In genomic region chr1:56424744-56425493, GRCh38 we compare ENCODE assay signal across 8 cellular contexts.
DNase-seq lines count a peak whose midpoint lies in the region; ATAC-seq and TF ChIP-seq lines count a peak whose summit lies in the region.

No MANE protein-coding gene starts in this region.

- H4K20me1 ChIP-seq in GM23338 (replicated peaks; ENCODE audit: insufficient read depth), result no peaks in the 10 kb centered on the region

- H3K36me3 Mint-ChIP-seq in GM23338 (ENCODE audit: low read depth) (no peaks in the 10 kb centered on the region), type B pancreatic cell (no peaks in the 10 kb centered on the region)
- H3K36me3 Mint-ChIP-seq in activated naive CD4-positive, alpha-beta T cell treated with anti-CD3 and anti-CD28 coated beads for 36 hours (ENCODE audit: low read depth), result no peaks in the 10 kb centered on the region

- no peaks in the 10 kb centered on the region for H3K9me3 ChIP-seq in NT2/D1 (ENCODE audit: insufficient read depth, low read length)

- H3K27me3 Mint-ChIP-seq in GM23338 (ENCODE audit: insufficient read depth, low read depth, poor library complexity), result no peaks in the 10 kb centered on the region
- H3K27me3 Mint-ChIP-seq in type B pancreatic cell, result no peaks in the 10 kb centered on the region
- H3K27me3 Mint-ChIP-seq in activated naive CD4-positive, alpha-beta T cell treated with anti-CD3 and anti-CD28 coated beads for 36 hours (ENCODE audit: low read depth), result peaks cover 7% of the 10 kb centered on the region

- H3K27me3 ChIP-seq in GM23338 (ENCODE audit: insufficient read depth) (no peaks in the 10 kb centered on the region), NT2/D1 (ENCODE audit: insufficient read depth, insufficient read length) (no peaks in the 10 kb centered on the region)

- no peak for DNase-seq in GM23338 (ENCODE audit: low spot score)
- peak; percentile 25 for DNase-seq in NT2/D1 (ENCODE audit: low read depth, low spot score)
- peak; percentile 81 for DNase-seq in fibroblast of mammary gland (ENCODE audit: low read depth)
- DNase-seq in pulmonary artery endothelial cell (ENCODE audit: low read depth, low spot score), result peak; percentile 29
- no peak for DNase-seq in left colon
- no peak for DNase-seq in type B pancreatic cell (ENCODE audit: extremely low spot score, unreplicated experiment)
- no peak for DNase-seq in mesenteric fat pad (ENCODE audit: low spot score)
- no peak for DNase-seq in activated naive CD4-positive, alpha-beta T cell treated with anti-CD3 and anti-CD28 coated beads for 36 hours

- H3K4me2 ChIP-seq in GM23338, result no peak overlapping the region

- H3K9me3 Mint-ChIP-seq in GM23338 (no peaks in the 10 kb centered on the region), type B pancreatic cell (no peaks in the 10 kb centered on the region)
- H3K9me3 Mint-ChIP-seq in activated naive CD4-positive, alpha-beta T cell treated with anti-CD3 and anti-CD28 coated beads for 36 hours, result no peaks in the 10 kb centered on the region

- no peaks in the 10 kb centered on the region for H3F3A ChIP-seq in GM23338 (replicated peaks; ENCODE audit: low read depth)

- H3K4me3 Mint-ChIP-seq in GM23338 (no peak overlapping the region), type B pancreatic cell (no peak overlapping the region)
- no peak overlapping the region for H3K4me3 Mint-ChIP-seq in activated naive CD4-positive, alpha-beta T cell treated with anti-CD3 and anti-CD28 coated beads for 36 hours

- CTCF ChIA-PET in activated naive CD4-positive, alpha-beta T cell treated with anti-CD3 and anti-CD28 coated beads for 36 hours (lab: Charles Lee), result no interaction called here

- no peak overlapping the region for H3K9ac ChIP-seq in NT2/D1 (ENCODE audit: insufficient read length, low read depth)

- no peak overlapping the region for H3K27ac ChIP-seq in GM23338 (ENCODE audit: low read depth)

- H2AFZ ChIP-seq in GM23338, result no peak overlapping the region

- TF ChIP-seq CTCF in GM23338 (conservative IDR thresholded peaks at IDR 0.05; ENCODE audit: low read depth in 2 of 2), result no peak
- TF ChIP-seq CTCF in fibroblast of mammary gland (conservative IDR thresholded peaks at IDR 0.05; ENCODE audit: control insufficient read depth, insufficient read depth, low read depth, low read length), result no peak
- no peak for TF ChIP-seq CTCF in type B pancreatic cell (conservative IDR thresholded peaks at IDR 0.05)

- H3K4me3 ChIP-seq in GM23338 (no peak overlapping the region), NT2/D1 (ENCODE audit: insufficient read length, low read depth) (no peak overlapping the region), fibroblast of mammary gland (ENCODE audit: control insufficient read depth, low read depth, low read length) (no peak overlapping the region)

- peak; percentile 45; the same call in 1 of the 3 replicates for ATAC-seq in GM23338
- no peak for ATAC-seq in left colon

- no peaks in the 10 kb centered on the region for H3K79me2 ChIP-seq in GM23338 (replicated peaks; ENCODE audit: insufficient read depth)

- no peaks in the 10 kb centered on the region for H3K36me3 ChIP-seq in GM23338 (ENCODE audit: insufficient read depth)
- H3K36me3 ChIP-seq in NT2/D1 (ENCODE audit: insufficient read depth, insufficient read length, low read length), result no peaks in the 10 kb centered on the region

- intact Hi-C loops in left colon (cut with DNase I, micrococcal nuclease), result no loop called here
- intact Hi-C loops in activated naive CD4-positive, alpha-beta T cell treated with anti-CD3 and anti-CD28 coated beads for 36 hours (cut with micrococcal nuclease), result no loop called here

- no peak overlapping the region for H3K27ac Mint-ChIP-seq in GM23338
- H3K27ac Mint-ChIP-seq in type B pancreatic cell, result no peak overlapping the region
- H3K27ac Mint-ChIP-seq in activated naive CD4-positive, alpha-beta T cell treated with anti-CD3 and anti-CD28 coated beads for 36 hours, result no peak overlapping the region

- H3K9me2 ChIP-seq in GM23338 (ENCODE audit: insufficient read depth), result no peaks in the 10 kb centered on the region

- H3K4me1 Mint-ChIP-seq in GM23338 (peaks cover 8% of the 10 kb centered on the region), type B pancreatic cell (ENCODE audit: unreplicated experiment) (peaks cover 1% of the 10 kb centered on the region)
- H3K4me1 Mint-ChIP-seq in activated naive CD4-positive, alpha-beta T cell treated with anti-CD3 and anti-CD28 coated beads for 36 hours (ENCODE audit: low read depth), result no peaks in the 10 kb centered on the region

- H3K4me1 ChIP-seq in GM23338 (ENCODE audit: insufficient read depth), result no peaks in the 10 kb centered on the region
- H3K4me1 ChIP-seq in NT2/D1 (ENCODE audit: insufficient read depth, insufficient read length), result no peaks in the 10 kb centered on the region

TF ChIP-seq in GM23338, 12 proteins besides CTCF, POLR2A, EP300 and RAD21:
- no peak for TF ChIP-seq EZH2phosphoT487 (IDR thresholded peaks at IDR 0.05; ENCODE audit: unreplicated experiment)
- TF ChIP-seq ETS1 (IDR thresholded peaks at IDR 0.05), result no peak
- no peak for TF ChIP-seq ZNF331 (CRISPR knock-in tag; IDR thresholded peaks at IDR 0.05; ENCODE audit: low read depth)
TF ChIP-seq in GM23338: peak in this region for 0.

Comparison
In these comparisons a context has a peak if more than half of its experiments do, and no peak if none do; other contexts are left out.
1. DNase-seq: peak in NT2/D1 (single experiment), fibroblast of mammary gland (single experiment) and pulmonary artery endothelial cell (single experiment); none in GM23338 (single experiment), left colon (0 of 2), type B pancreatic cell (single experiment), mesenteric fat pad (single experiment) and activated naive CD4-positive, alpha-beta T cell treated with anti-CD3 and anti-CD28 coated beads for 36 hours (single experiment).